Comparison of ENCODE assay signal across 1 cellular context in the genomic region with DNA sequence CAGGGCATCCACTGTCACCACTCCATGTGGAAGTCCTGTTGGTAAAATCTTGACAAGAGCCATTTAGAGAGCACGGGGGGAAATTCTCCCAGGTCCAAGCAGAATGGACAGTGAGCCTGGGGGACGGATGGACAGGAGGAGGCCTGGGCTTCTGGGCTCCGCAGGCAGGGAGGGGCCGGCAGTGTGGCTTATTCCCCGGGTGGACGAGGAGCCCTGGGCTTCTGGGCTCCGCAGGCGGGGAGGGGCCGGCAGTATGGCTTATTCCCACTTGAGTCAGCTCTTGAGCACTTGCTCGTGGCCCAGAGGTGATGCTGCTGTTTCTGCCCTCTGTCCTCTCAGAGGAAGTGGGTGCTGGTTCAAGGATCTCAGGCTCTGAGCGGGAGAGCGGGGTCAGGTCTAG.
TF ChIP-seq lines count a peak whose summit lies in the region.

No MANE protein-coding gene starts in this region.

TF ChIP-seq in HepG2, 621 proteins besides CTCF, POLR2A, EP300 and RAD21:
- TF ChIP-seq, protein P1, sequence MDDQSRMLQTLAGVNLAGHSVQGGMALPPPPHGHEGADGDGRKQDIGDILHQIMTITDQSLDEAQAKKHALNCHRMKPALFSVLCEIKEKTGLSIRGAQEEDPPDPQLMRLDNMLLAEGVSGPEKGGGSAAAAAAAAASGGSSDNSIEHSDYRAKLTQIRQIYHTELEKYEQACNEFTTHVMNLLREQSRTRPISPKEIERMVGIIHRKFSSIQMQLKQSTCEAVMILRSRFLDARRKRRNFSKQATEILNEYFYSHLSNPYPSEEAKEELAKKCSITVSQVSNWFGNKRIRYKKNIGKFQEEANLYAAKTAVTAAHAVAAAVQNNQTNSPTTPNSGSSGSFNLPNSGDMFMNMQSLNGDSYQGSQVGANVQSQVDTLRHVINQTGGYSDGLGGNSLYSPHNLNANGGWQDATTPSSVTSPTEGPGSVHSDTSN (CRISPR knock-in tag; IDR thresholded peaks at IDR 0.05; ENCODE audit: borderline replicate concordance), result no peak
- TF ChIP-seq AGO2 (optimal IDR thresholded peaks at IDR 0.05; ENCODE audit: low read depth, low read length), result peak; percentile 66
TF ChIP-seq in HepG2: peak in this region for 1.
